In genomic region chr5:115986358-115986757, GRCh38 we compare ENCODE assay signal across 29 cellular contexts. TPM values are rescaled to one million over a fixed set of nuclear protein-coding genes. Genes with fewer than 3 reads are reported as not detected.
A peak's percentile ranks its signal among the peaks of the same experiment; 100 is the strongest.
DNase-seq lines count a peak whose midpoint lies in the region; ATAC-seq and TF ChIP-seq lines count a peak whose summit lies in the region.
"Had no signal": no experiment of that assay in that cellular context is flagged by ENCODE, and none has a peak within 500 bp of the region (broad histone marks: within the 10 kb centered on the region; RNA-seq: fewer than 3 reads in every experiment).

No MANE protein-coding gene starts in this region.

- ATAC-seq in Right ventricle myocardium superior (ENCODE audit: poor library complexity) = peak; percentile 71
- peak; percentile 21 for ATAC-seq in upper lobe of right lung

- H3K36me3 ChIP-seq in left ventricle myocardium inferior = no peaks in the 10 kb centered on the region
- H3K36me3 ChIP-seq in upper lobe of right lung = no peaks in the 10 kb centered on the region
- no peaks in the 10 kb centered on the region for H3K36me3 ChIP-seq in Peyer's patch
- H3K36me3 ChIP-seq in BE2C = no peaks in the 10 kb centered on the region
- H3K36me3 ChIP-seq: right lobe of liver had no signal

- no peaks in the 10 kb centered on the region for H3K9me3 ChIP-seq in left ventricle myocardium inferior (replicated peaks)
- H3K9me3 ChIP-seq in upper lobe of right lung = no peaks in the 10 kb centered on the region
- no peaks in the 10 kb centered on the region for H3K9me3 ChIP-seq in Peyer's patch
- no peaks in the 10 kb centered on the region for H3K9me3 ChIP-seq in BE2C
- H3K9me3 ChIP-seq: right lobe of liver had no signal

- TF ChIP-seq CTCF in left ventricle myocardium inferior (IDR thresholded peaks at IDR 0.05; ENCODE audit: borderline replicate concordance) = no peak
- no peak for TF ChIP-seq CTCF in foreskin fibroblast (IDR thresholded peaks at IDR 0.05; ENCODE audit: low read depth, low read length)
- no peak for TF ChIP-seq CTCF in upper lobe of right lung (IDR thresholded peaks at IDR 0.05)
- TF ChIP-seq CTCF in Peyer's patch (IDR thresholded peaks at IDR 0.05) = no peak
- TF ChIP-seq CTCF in BE2C (IDR thresholded peaks at IDR 0.05; ENCODE audit: low read depth, low read length) = no peak

- intact Hi-C loops in Right ventricle myocardium superior (cut with DNase I) = no loop called here
- intact Hi-C loops in left ventricle myocardium inferior (cut with micrococcal nuclease) = no loop called here
- intact Hi-C loops in upper lobe of right lung (cut with DNase I) = no loop called here

- H3K4me1 ChIP-seq in left ventricle myocardium inferior = peaks cover 11% of the 10 kb centered on the region
- H3K4me1 ChIP-seq in upper lobe of right lung = no peaks in the 10 kb centered on the region
- H3K4me1 ChIP-seq in Peyer's patch = no peaks in the 10 kb centered on the region
- no peaks in the 10 kb centered on the region for H3K4me1 ChIP-seq in BE2C
- H3K4me1 ChIP-seq: right lobe of liver had no signal

- H3K4me3 ChIP-seq in left ventricle myocardium inferior (no peak overlapping the region), foreskin fibroblast (ENCODE audit: low read depth in 1 of 2, low read length in 2 of 2) (no peak overlapping the region), upper lobe of right lung (no peak overlapping the region), Peyer's patch (no peak overlapping the region), BE2C (ENCODE audit: low read depth, low read length) (no peak overlapping the region)
- H3K4me3 ChIP-seq: right lobe of liver, SK-N-MC had no signal

- H3K27ac ChIP-seq in left ventricle myocardium inferior (replicated peaks) (no peak overlapping the region), upper lobe of right lung (no peak overlapping the region), Peyer's patch (no peak overlapping the region)
- H3K27ac ChIP-seq: right lobe of liver, SK-N-MC had no signal

- H3K27me3 ChIP-seq in left ventricle myocardium inferior (ENCODE audit: low read depth) (no peaks in the 10 kb centered on the region), upper lobe of right lung (no peaks in the 10 kb centered on the region), Peyer's patch (no peaks in the 10 kb centered on the region), BE2C (peaks cover 3% of the 10 kb centered on the region)
- H3K27me3 ChIP-seq: right lobe of liver had no signal

- no peak for TF ChIP-seq POLR2A in Peyer's patch (IDR thresholded peaks at IDR 0.05)

- DNase-seq in Right ventricle myocardium superior (no peak), left ventricle myocardium inferior (no peak), astrocyte of the hippocampus (ENCODE audit: low read depth, low spot score) (peak; percentile 88), foreskin fibroblast (peak; percentile 36 to 68), upper lobe of right lung (no peak), Peyer's patch (no peak), NCI-H128 (lab: John Stamatoyannopoulos, UW; ENCODE audit: unreplicated experiment) (no peak), BE2C (no peak)
- DNase-seq: activated CD4-positive, alpha-beta memory T cell treated with anti-CD3 and anti-CD28 coated beads, Interleukin-2, amount 10 ng/mL, durations not matched to agents 7 days and 5 days; activated CD4-positive, CD25-positive, alpha-beta regulatory T cell; activated naive CD4-positive, alpha-beta T cell; activated T-cell treated with anti-CD3 and anti-CD28 coated beads for 4 hours; CD4-positive, alpha-beta T cell; DMS53; endodermal cell; HCEC 1CT; hypothalamus; kidney; mammary epithelial cell; NCI-H1105; NCI-H2107; NCI-H524; nucleus accumbens; right lobe of liver; stimulated activated CD4-positive, alpha-beta T cell treated with anti-CD3 and anti-CD28 coated beads, Interleukin-15, amount 100 ng/mL, for 24 hours; substantia nigra; T-helper 9 cell had no signal

RNA-seq across cellular contexts. Expression of gene LVRN, which starts 24.1 kb away (rescaled TPM):
- 0.65 TPM for total RNA-seq in Right ventricle myocardium superior
- total RNA-seq in left ventricle myocardium inferior = 0.14 TPM
- total RNA-seq in upper lobe of right lung = 0.20 TPM
- 10 to 100 TPM in 1 of 4 donors, 1 to 10 TPM in 3; 2.7 to 10.6 (median 4.9) TPM for total RNA-seq in Peyer's patch
- polyA plus RNA-seq in BE2C (2012; ENCODE audit: insufficient read depth, insufficient read length, low read depth) = 0.09 TPM
- total RNA-seq: kidney had no signal
- polyA plus RNA-seq: mammary epithelial cell had no signal

RNA-seq across cellular contexts. Expression of gene ARL14EPL, which starts 45.9 kb away (rescaled TPM):
- not detected for total RNA-seq in Right ventricle myocardium superior
- total RNA-seq in left ventricle myocardium inferior = not detected
- not detected for total RNA-seq in upper lobe of right lung
- not detected for total RNA-seq in Peyer's patch
- not detected for polyA plus RNA-seq in BE2C (2012; ENCODE audit: insufficient read depth, insufficient read length, low read depth)
- total RNA-seq: activated CD4-positive, alpha-beta memory T cell treated with anti-CD3 and anti-CD28 coated beads, Interleukin-2, amount 10 ng/mL, durations not matched to agents 7 days and 5 days; CD4-positive, alpha-beta T cell; endodermal cell; kidney; mammary epithelial cell; right lobe of liver; RPMI7951 had no signal
- polyA plus RNA-seq: mammary epithelial cell had no signal

Comparison
In these comparisons a context has a peak if more than half of its experiments do, and no peak if none do; other contexts are left out.
1. DNase-seq: peak in astrocyte of the hippocampus (single experiment) and foreskin fibroblast (2 of 2); none in Right ventricle myocardium superior (single experiment), left ventricle myocardium inferior (single experiment), upper lobe of right lung (single experiment), Peyer's patch (0 of 3), NCI-H128 (single experiment) and BE2C (single experiment).